8 cellular contexts compared by ENCODE assay signal in genomic region chr6:44386364-44386928, GRCh38. TPM values are rescaled to one million over a fixed set of nuclear protein-coding genes. Genes with fewer than 3 reads are reported as not detected.
DNase-seq lines count a peak whose midpoint lies in the region; TF ChIP-seq lines count a peak whose summit lies in the region.

No MANE protein-coding gene starts in this region.

- peak overlapping the region; percentile 79 for H3K4me3 ChIP-seq in OCI-LY3 (ENCODE audit: low read length)
- H3K4me3 ChIP-seq in epithelial cell of proximal tubule (ENCODE audit: low read depth, low read length) = peak overlapping the region; percentile 80
- H3K4me3 ChIP-seq in neuron (ENCODE audit: low read length) = peak overlapping the region; percentile 72

- DNase-seq in GM04504 (ENCODE audit: low read depth) (peak; percentile 26), epithelial cell of proximal tubule (ENCODE audit: low read depth) (no peak), HEK293T (ENCODE audit: extremely low spot score) (no peak), NOMO-1 (lab: John Stamatoyannopoulos, UW; ENCODE audit: unreplicated experiment in 2 of 2) (no peak), UCSD-AML1 (lab: John Stamatoyannopoulos, UW; ENCODE audit: unreplicated experiment) (no peak), GM19238 (ENCODE audit: insufficient read length, low spot score) (no peak)

- H3K27ac ChIP-seq in OCI-LY3 (ENCODE audit: low read length) = no peak overlapping the region

- peak overlapping the region; percentile 89 for H3K9ac ChIP-seq in OCI-LY3 (ENCODE audit: low read length)

- H3K36me3 ChIP-seq in OCI-LY3 (replicated peaks; ENCODE audit: low read depth, low read length) (peaks cover 9% of the 10 kb centered on the region), neuron (ENCODE audit: insufficient read depth, low read length) (peaks cover 12% of the 10 kb centered on the region)

- TF ChIP-seq CTCF in OCI-LY3 (IDR thresholded peaks at IDR 0.05; ENCODE audit: low read depth, low read length) (no peak), epithelial cell of proximal tubule (conservative IDR thresholded peaks at IDR 0.05; ENCODE audit: low read depth, low read length) (no peak)

- H2AFZ ChIP-seq in OCI-LY3 (ENCODE audit: low read depth, low read length) (peak overlapping the region; percentile 93; the same call in 1 of the 2 replicates), neuron (ENCODE audit: low read depth, low read length) (peak overlapping the region; percentile 60)

- peaks cover 24% of the 10 kb centered on the region for H4K20me1 ChIP-seq in OCI-LY3 (ENCODE audit: insufficient read depth, low read length)

- peaks cover 36% of the 10 kb centered on the region for H3K79me2 ChIP-seq in OCI-LY3 (ENCODE audit: low read length)

- H3K9me3 ChIP-seq in OCI-LY3 (ENCODE audit: insufficient read depth, low read length) = no peaks in the 10 kb centered on the region
- no peaks in the 10 kb centered on the region for H3K9me3 ChIP-seq in neuron (ENCODE audit: low read length)

- POLR2A ChIA-PET in HEK293T (lab: Yijun Ruan, JAX) = interaction anchor here (1.1 to 2.6 kb wide), 10 partner anchors 9 to 140 kb away, joined by 3 to 20 read pairs (median 6); partner anchors contain the start of gene HSP90AB1

- H3K4me2 ChIP-seq in OCI-LY3 (ENCODE audit: low read length) = peak overlapping the region; percentile 87

- H3K27me3 ChIP-seq in OCI-LY3 (ENCODE audit: low read depth, low read length) (no peaks in the 10 kb centered on the region), neuron (ENCODE audit: insufficient read depth, low read length) (no peaks in the 10 kb centered on the region)

- peaks cover 21% of the 10 kb centered on the region for H3K4me1 ChIP-seq in OCI-LY3 (ENCODE audit: low read length)
- peaks cover 24% of the 10 kb centered on the region for H3K4me1 ChIP-seq in neuron (ENCODE audit: insufficient read depth, low read length)

- CTCF ChIA-PET in HEK293T (lab: Yijun Ruan, JAX) = interaction anchor here (0.6 to 0.9 kb wide), 2 partner anchors 129 to 312 kb away, joined by 3 to 4 read pairs; no protein-coding TSS in a partner anchor

TF ChIP-seq in HEK293T, 16 proteins besides CTCF, POLR2A, EP300 and RAD21:
- TF ChIP-seq ARNT (IDR thresholded peaks at IDR 0.05) (no peak), LEF1 (IDR thresholded peaks at IDR 0.05; ENCODE audit: borderline replicate concordance) (no peak), ELF4 (IDR thresholded peaks at IDR 0.05) (no peak), FOXA1 (IDR thresholded peaks at IDR 0.05) (no peak), ZNF384 (IDR thresholded peaks at IDR 0.05) (no peak), TARDBP (IDR thresholded peaks at IDR 0.05) (no peak), BHLHE40 (IDR thresholded peaks at IDR 0.05; ENCODE audit: borderline replicate concordance) (no peak), FOXM1 (IDR thresholded peaks at IDR 0.05; ENCODE audit: borderline replicate concordance) (no peak), NFRKB (IDR thresholded peaks at IDR 0.05) (no peak), L3MBTL2 (conservative IDR thresholded peaks at IDR 0.05) (no peak)

RNA-seq across cellular contexts. Expression of gene CDC5L, which starts 1.1 kb away (rescaled TPM):
- total RNA-seq in epithelial cell of proximal tubule = 25.4 and 25.9 TPM in 2 replicates

RNA-seq across cellular contexts. Expression of gene SPATS1, which starts 44.0 kb away (rescaled TPM):
- total RNA-seq in epithelial cell of proximal tubule = not detected in 2 replicates
